8 cellular contexts compared by ENCODE assay signal in genomic region chr2:43225093-43225787, GRCh38. TPM values are rescaled to one million over a fixed set of nuclear protein-coding genes. Genes with fewer than 3 reads are reported as not detected.
DNase-seq lines count a peak whose midpoint lies in the region; ATAC-seq, FAIRE-seq and TF ChIP-seq lines count a peak whose summit lies in the region.

No MANE protein-coding gene starts in this region.

- peak overlapping the region; percentile 94 to 100 (median 100) for H3K27ac ChIP-seq in Peyer's patch

- no peak for FAIRE-seq in urothelium cell line (lab: Jason Lieb, UNC)

- ATAC-seq in Right ventricle myocardium superior (ENCODE audit: poor library complexity): no peak
- no peak for ATAC-seq in HG02571 (IDR thresholded peaks at IDR 0.05; ENCODE audit: unreplicated experiment)

- peaks cover 0 to 24% (median 13%) of the 10 kb centered on the region in 4 donors for H3K4me1 ChIP-seq in Peyer's patch

- peak; percentile 29 for DNase-seq in NCI-H1092 treated with DMSO at 0.1 percent for 48 hours (lab: John Stamatoyannopoulos, UW)
- no peak for DNase-seq in NCI-H1092 (lab: John Stamatoyannopoulos, UW)
- DNase-seq in Peyer's patch: peak; percentile 62 to 85 (median 79)
- peak; percentile 64 for DNase-seq in activated naive CD4-positive, alpha-beta T cell treated with Interleukin-2 at 50 U/mL for 16 hours
- DNase-seq in Right ventricle myocardium superior: peak; percentile 74
- DNase-seq in putamen (ENCODE audit: low spot score): peak; percentile 17
- DNase-seq in urothelium cell line (ENCODE audit: low spot score): peak; percentile 44

- H3K27me3 ChIP-seq in Peyer's patch: no peaks in the 10 kb centered on the region

- no peaks in the 10 kb centered on the region for H3K9me3 ChIP-seq in Peyer's patch

- intact Hi-C loops in Right ventricle myocardium superior (cut with DNase I): loop anchor here (5.0 kb wide), 2 partner anchors 93 to 398 kb away; no protein-coding TSS in a partner anchor

- peak in 1 of 6 experiments; percentile 11 for TF ChIP-seq CTCF in Peyer's patch (IDR thresholded peaks at IDR 0.05)

- H3K4me3 ChIP-seq in Peyer's patch: peak overlapping the region; percentile 74 to 95 (median 84)

- TF ChIP-seq POLR2A in Peyer's patch (IDR thresholded peaks at IDR 0.05): peak; percentile 35 to 41

- peaks cover 0 to 37% (median 4%) of the 10 kb centered on the region in 3 donors for H3K36me3 ChIP-seq in Peyer's patch

RNA-seq across cellular contexts. Expression of gene ZFP36L2, which starts 1.2 kb away (rescaled TPM):
- total RNA-seq in Peyer's patch (100 to 1,000 TPM in 3 of 4 donors, 10 to 100 TPM in 1; 90.4 to 227 (median 148) TPM), Right ventricle myocardium superior (45.0 TPM)
